Comparison of ENCODE assay signal across 15 cellular contexts in genomic region chr18:74456017-74456408, GRCh38. TPM values are rescaled to one million over a fixed set of nuclear protein-coding genes. Genes with fewer than 3 reads are reported as not detected.
DNase-seq lines count a peak whose midpoint lies in the region; ATAC-seq and TF ChIP-seq lines count a peak whose summit lies in the region.
"Had no signal": no experiment of that assay in that cellular context is flagged by ENCODE, and none has a peak within 500 bp of the region (broad histone marks: within the 10 kb centered on the region; RNA-seq: fewer than 3 reads in every experiment).

No MANE protein-coding gene starts in this region.

- no peaks in the 10 kb centered on the region for H3K36me3 ChIP-seq in colonic mucosa
- H3K36me3 ChIP-seq: SJCRH30, upper lobe of left lung had no signal

- H3K36me3 Mint-ChIP-seq in activated T-cell treated with anti-CD3 and anti-CD28 coated beads, Interleukin-2, amount 50 U/mL, for 72 hours (ENCODE audit: insufficient read depth in 2 of 2) = no peaks in the 10 kb centered on the region
- no peaks in the 10 kb centered on the region for H3K36me3 Mint-ChIP-seq in nephron (ENCODE audit: low read depth)

- DNase-seq in activated T-cell treated with anti-CD3 and anti-CD28 coated beads, Interleukin-2, amount 50 U/mL, for 72 hours = no peak
- DNase-seq in activated T-cell treated with anti-CD3 and anti-CD28 coated beads for 4 hours (no peak), colonic mucosa (no peak)
- no peak for DNase-seq in activated CD4-positive, alpha-beta T cell treated with anti-CD3 and anti-CD28 coated beads for 48 hours
- DNase-seq: KG1, NCI-H1694, SJCRH30 had no signal

- H3K27ac ChIP-seq in colonic mucosa = no peak overlapping the region
- peak overlapping the region; percentile 47 for H3K27ac ChIP-seq in temporal lobe (ENCODE audit: low read depth, low read length)
- H3K27ac ChIP-seq: SJCRH30, upper lobe of left lung had no signal

- H3K4me3 Mint-ChIP-seq in activated T-cell treated with anti-CD3 and anti-CD28 coated beads, Interleukin-2, amount 50 U/mL, for 72 hours = peak overlapping the region; percentile 62 to 70
- peak overlapping the region; percentile 46 to 77 (median 54) for H3K4me3 Mint-ChIP-seq in nephron

- peaks cover 9% of the 10 kb centered on the region for H3K4me1 Mint-ChIP-seq in activated T-cell treated with anti-CD3 and anti-CD28 coated beads, Interleukin-2, amount 50 U/mL, for 72 hours (ENCODE audit: low read depth)
- H3K4me1 Mint-ChIP-seq in nephron = peaks cover 12% of the 10 kb centered on the region

- intact Hi-C loops in colonic mucosa (cut with DNase I) = no loop called here

- TF ChIP-seq CTCF in colonic mucosa (IDR thresholded peaks at IDR 0.05) = no peak
- no peak for TF ChIP-seq CTCF in nephron (IDR thresholded peaks at IDR 0.05; ENCODE audit: unreplicated experiment in 3 of 3)

- ATAC-seq in activated T-cell treated with anti-CD3 and anti-CD28 coated beads, Interleukin-2, amount 50 U/mL, for 72 hours (replicated peaks in 1 of 2) = no peak
- ATAC-seq in GM21576 (IDR thresholded peaks at IDR 0.05; ENCODE audit: unreplicated experiment) = no peak
- no peak for ATAC-seq in GM21381 (IDR thresholded peaks at IDR 0.05; ENCODE audit: unreplicated experiment)

- no peaks in the 10 kb centered on the region for H3K4me1 ChIP-seq in colonic mucosa
- H3K4me1 ChIP-seq: SJCRH30 had no signal

- peak overlapping the region; percentile 19 for H3K4me3 ChIP-seq in colonic mucosa
- H3K4me3 ChIP-seq: SJCRH30 had no signal

- H3K27me3 Mint-ChIP-seq in activated T-cell treated with anti-CD3 and anti-CD28 coated beads, Interleukin-2, amount 50 U/mL, for 72 hours (ENCODE audit: low read depth) = peaks cover 42% of the 10 kb centered on the region
- peaks cover 80% of the 10 kb centered on the region for H3K27me3 Mint-ChIP-seq in nephron (ENCODE audit: low read depth)

- peaks cover 42% of the 10 kb centered on the region for H3K27me3 ChIP-seq in colonic mucosa
- H3K27me3 ChIP-seq: SJCRH30 had no signal

- H3K9ac ChIP-seq in colonic mucosa (ENCODE audit: low read depth in 2 of 2, low read length in 2 of 2) = no peak overlapping the region

- no peaks in the 10 kb centered on the region for H3K9me3 Mint-ChIP-seq in activated T-cell treated with anti-CD3 and anti-CD28 coated beads, Interleukin-2, amount 50 U/mL, for 72 hours
- no peaks in the 10 kb centered on the region for H3K9me3 Mint-ChIP-seq in nephron

- no peak overlapping the region for H3K27ac Mint-ChIP-seq in activated T-cell treated with anti-CD3 and anti-CD28 coated beads, Interleukin-2, amount 50 U/mL, for 72 hours
- no peak overlapping the region for H3K27ac Mint-ChIP-seq in nephron

- no peaks in the 10 kb centered on the region for H3K9me3 ChIP-seq in colonic mucosa
- H3K9me3 ChIP-seq: SJCRH30, upper lobe of left lung had no signal

RNA-seq across cellular contexts. Expression of gene DIPK1C, which starts 1.1 kb away (rescaled TPM):
- total RNA-seq in activated T-cell treated with anti-CD3 and anti-CD28 coated beads, Interleukin-2, amount 50 U/mL, for 72 hours = not detected
- under 1 TPM in 1 of 2 donors, not detected in 1; 0.24 TPM for total RNA-seq in colonic mucosa
- total RNA-seq in temporal lobe = 5.2 TPM
- total RNA-seq: A172, lung microvascular endothelial cell, pulmonary artery endothelial cell, SJCRH30 had no signal

RNA-seq across cellular contexts. Expression of gene CNDP2, which starts 40.1 kb away (rescaled TPM):
- total RNA-seq in activated T-cell treated with anti-CD3 and anti-CD28 coated beads, Interleukin-2, amount 50 U/mL, for 72 hours = 100 to 1,000 TPM; 211 to 212 TPM
- total RNA-seq in colonic mucosa = 100 to 1,000 TPM; 206 to 261 TPM
- total RNA-seq in temporal lobe = 35.7 TPM
